In the genomic region with DNA sequence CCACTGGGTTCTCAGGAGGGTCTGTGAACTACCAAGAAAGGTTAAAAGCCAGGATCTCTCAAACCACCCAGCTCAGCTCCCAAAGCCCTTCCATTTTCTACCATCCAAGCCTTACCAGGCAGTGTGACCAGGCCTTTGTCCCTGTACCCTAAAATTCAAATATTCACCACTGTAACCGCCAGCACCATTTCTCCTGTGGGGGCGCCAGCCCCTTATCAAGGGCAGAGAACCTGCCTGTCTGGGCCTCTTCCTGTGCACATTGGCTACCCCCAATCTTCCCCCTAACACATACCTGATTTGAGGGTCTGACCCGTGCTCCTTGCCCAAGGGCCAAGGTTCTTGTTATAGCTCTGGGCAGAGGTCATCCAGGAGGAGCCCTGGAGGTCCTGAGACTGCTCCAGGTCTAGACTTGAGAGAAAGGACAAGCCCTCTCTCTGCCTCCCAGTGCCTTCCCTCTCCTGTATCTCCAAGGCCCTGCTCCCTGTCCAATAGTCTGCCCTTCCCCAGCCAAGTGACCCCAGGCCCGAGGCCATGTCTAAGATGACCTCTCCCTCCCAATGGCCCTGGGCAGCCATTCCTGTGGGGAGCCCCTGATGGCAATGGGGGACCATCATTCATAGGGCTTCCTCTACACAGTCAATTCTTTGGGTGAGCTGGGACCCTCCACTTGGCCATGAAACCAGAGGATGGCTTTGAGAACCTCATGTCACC, we compare ENCODE assay signal across 30 cellular contexts.
DNase-seq lines count a peak whose midpoint lies in the region; ATAC-seq, FAIRE-seq and TF ChIP-seq lines count a peak whose summit lies in the region.
"Had no signal": no experiment of that assay in that cellular context is flagged by ENCODE, and none has a peak within 500 bp of the region (broad histone marks: within the 10 kb centered on the region; RNA-seq: fewer than 3 reads in every experiment).

No MANE protein-coding gene starts in this region.

- 51% methylated on average over 4 of the region's 4 CpGs for WGBS in HepG2 (ENCODE audit: low lambda C conversion rate)
- 100% methylated on average over 2 of the region's 4 CpGs for WGBS in right lobe of liver (ENCODE audit: insufficient coverage, low coverage, low lambda C conversion rate, missing lambda C conversion rate)
- 87 to 94% (median 89%) methylated on average over 4 of the region's 4 CpGs for WGBS in adrenal gland, 4 donors

- no peak for DNase-seq in HepG2 (ENCODE audit: low spot score)
- no peak for DNase-seq in right lobe of liver
- no peak for DNase-seq in choroid plexus epithelial cell (ENCODE audit: low read depth)
- no peak for DNase-seq in stimulated activated CD4-positive, alpha-beta T cell treated with anti-CD3 and anti-CD28 coated beads, Interleukin-4, amount 100 ng/mL, for 24 hours
- no peak for DNase-seq in type B pancreatic cell (ENCODE audit: extremely low spot score, unreplicated experiment)
- no peak for DNase-seq in adrenal gland
- no peak for DNase-seq in stimulated activated naive CD4-positive, alpha-beta T cell (lab: John Stamatoyannopoulos, UW)
- DNase-seq: activated CD4-positive, alpha-beta T cell treated with anti-CD3 and anti-CD28 coated beads, Interleukin-2, amount 50 U/mL, for 4 hours; activated CD4-positive, CD25-positive, alpha-beta regulatory T cell; activated CD8-positive, alpha-beta memory T cell treated with anti-CD3 and anti-CD28 coated beads, Interleukin-2, amount 50 U/mL, for 48 hours; AML-193; CD4-positive, alpha-beta T cell; gastrocnemius medialis; HCEC 1CT; hypothalamus; KBM-7; left ventricle myocardium superior; NCI-H1436 treated with DMSO at 0.1 percent for 48 hours; NCI-H774; occipital lobe; OCI-M1; psoas muscle; stomach; T1000 had no signal

- H3K9ac ChIP-seq in HepG2 (ENCODE audit: insufficient read depth, low read depth, low read length): no peak overlapping the region
- no peak overlapping the region for H3K9ac ChIP-seq in OCI-LY1 (ENCODE audit: low read length)

- no peak for FAIRE-seq in HepG2 (lab: Jason Lieb, UNC)
- FAIRE-seq: A549, islet of Langerhans had no signal

- in situ Hi-C loops in HepG2 (cut with HindIII; ENCODE audit: extremely low pct_ligation_motif_present, low pct_unique_long_range_greater_than_20kb): loop anchor here (5.0 kb wide), 1 partner anchor 102 kb away; no protein-coding TSS in a partner anchor

- CTCF ChIA-PET in HepG2 (lab: Yijun Ruan, JAX; ENCODE audit: low intra/inter-chr PET ratio, low total read pairs): interaction anchor here (0.6 to 2.7 kb wide), 2 partner anchors 105 to 106 kb away, joined by 3 to 47 read pairs; no protein-coding TSS in a partner anchor

- H3K9me2 ChIP-seq in OCI-LY1 (ENCODE audit: low read depth, low read length): no peaks in the 10 kb centered on the region

- H3K4me3 ChIP-seq in HepG2 (replicated peaks in 1 of 3; ENCODE audit: insufficient read depth in 1 of 3, low read depth in 2 of 3, low read length in 3 of 3): no peak overlapping the region
- no peak overlapping the region for H3K4me3 ChIP-seq in right lobe of liver
- H3K4me3 ChIP-seq in OCI-LY1 (ENCODE audit: low read depth, low read length, poor library complexity, severe bottlenecking): no peak overlapping the region
- no peak overlapping the region for H3K4me3 ChIP-seq in choroid plexus epithelial cell (ENCODE audit: low read depth, low read length)
- H3K4me3 ChIP-seq in adrenal gland: no peak overlapping the region
- H3K4me3 ChIP-seq: A549, ascending aorta, gastrocnemius medialis, psoas muscle, stomach, thyroid gland had no signal

- H3K27me3 ChIP-seq in HepG2 (ENCODE audit: control insufficient read depth in 1 of 2, insufficient read depth in 2 of 2, low read length in 2 of 2) (peaks cover 5 to 30% of the 10 kb centered on the region in 2 experiments; a peak in 2 of 5 replicates), right lobe of liver (no peaks in the 10 kb centered on the region), OCI-LY1 (ENCODE audit: insufficient read depth, low read length) (peaks cover 2% of the 10 kb centered on the region; the same call in 1 of the 2 replicates), adrenal gland (no peaks in the 10 kb centered on the region)
- H3K27me3 ChIP-seq: ascending aorta, stomach, thyroid gland had no signal

- H3K4me3 Mint-ChIP-seq in type B pancreatic cell: no peak overlapping the region
- H3K4me3 Mint-ChIP-seq: activated naive CD4-positive, alpha-beta T cell treated with anti-CD3 and anti-CD28 coated beads, Interleukin-2, amount 50 U/mL, for 24 hours; CD4-positive, alpha-beta T cell had no signal

- H3K4me2 ChIP-seq in HepG2 (ENCODE audit: low read depth, low read length): no peak overlapping the region
- no peak overlapping the region for H3K4me2 ChIP-seq in OCI-LY1 (ENCODE audit: low read length)
- H3K4me2 ChIP-seq: A549 had no signal

- intact Hi-C loops in HepG2 (cut with micrococcal nuclease; ENCODE audit: unreplicated experiment): no loop called here
- intact Hi-C loops in right lobe of liver (cut with DNase I): loop anchor here in 1 of 2 donors (5.0 kb wide), 1 partner anchor 107 kb away; no protein-coding TSS in a partner anchor
- intact Hi-C loops in adrenal gland (cut with DNase I): loop anchor here (2.0 to 5.0 kb wide), 3 partner anchors 105 to 177 kb away; no protein-coding TSS in a partner anchor

- H3K27ac ChIP-seq in HepG2 (ENCODE audit: extremely low read length, insufficient read depth, low read length): no peak overlapping the region
- H3K27ac ChIP-seq in right lobe of liver: no peak overlapping the region
- H3K27ac ChIP-seq in OCI-LY1 (ENCODE audit: low read depth, low read length, poor library complexity, severe bottlenecking): no peak overlapping the region
- no peak overlapping the region for H3K27ac ChIP-seq in adrenal gland
- H3K27ac ChIP-seq: ascending aorta, gastrocnemius medialis, psoas muscle had no signal

- TF ChIP-seq POLR2A in HepG2 (IDR thresholded peaks at IDR 0.05; ENCODE audit: insufficient read depth in 1 of 2, low read depth in 2 of 2, low read length in 2 of 2) (no peak), right lobe of liver (IDR thresholded peaks at IDR 0.05) (no peak), adrenal gland (IDR thresholded peaks at IDR 0.05) (no peak)

- TF ChIP-seq EP300 in HepG2 (IDR thresholded peaks at IDR 0.05; ENCODE audit: low read depth in 2 of 2, low read length in 2 of 2) (no peak), HepG2 (CRISPR knock-in tag; IDR thresholded peaks at IDR 0.05; ENCODE audit: borderline replicate concordance) (no peak)

- H3K4me1 ChIP-seq in HepG2 (ENCODE audit: insufficient read depth, low read length): peaks cover 9% of the 10 kb centered on the region; the same call in 1 of the 2 replicates
- H3K4me1 ChIP-seq in right lobe of liver: peaks cover 0 to 16% (median 7%) of the 10 kb centered on the region in 4 donors
- no peaks in the 10 kb centered on the region for H3K4me1 ChIP-seq in OCI-LY1 (ENCODE audit: insufficient read depth, low read length, severe bottlenecking)
- H3K4me1 ChIP-seq in adrenal gland (replicated peaks in 1 of 2): peaks cover 7 to 32% of the 10 kb centered on the region in 2 donors

- no peaks in the 10 kb centered on the region for H3K36me3 ChIP-seq in HepG2 (replicated peaks in 1 of 2; ENCODE audit: control insufficient read depth in 1 of 2, insufficient read depth in 2 of 2, low read length in 2 of 2)
- H3K36me3 ChIP-seq in right lobe of liver: no peaks in the 10 kb centered on the region
- no peaks in the 10 kb centered on the region for H3K36me3 ChIP-seq in OCI-LY1 (ENCODE audit: insufficient read depth, low read length)
- no peaks in the 10 kb centered on the region for H3K36me3 ChIP-seq in adrenal gland (replicated peaks in 1 of 2)
- H3K36me3 ChIP-seq: ascending aorta, gastrocnemius medialis, stomach, thyroid gland had no signal

- BruUV-seq in HepG2 (replicated peaks; lab: Mats Ljungman, UMichigan): no TSS peak

- no peaks in the 10 kb centered on the region for H4K20me1 ChIP-seq in HepG2 (ENCODE audit: insufficient read depth, low read length)
- H4K20me1 ChIP-seq in OCI-LY1 (ENCODE audit: insufficient read depth, low read length): no peaks in the 10 kb centered on the region

- H3K79me2 ChIP-seq in HepG2 (ENCODE audit: insufficient read depth, low read length) (no peaks in the 10 kb centered on the region), OCI-LY1 (ENCODE audit: insufficient read depth, low read length) (no peaks in the 10 kb centered on the region)

- no peak overlapping the region for H2AFZ ChIP-seq in HepG2 (ENCODE audit: low read length)
- no peak overlapping the region for H2AFZ ChIP-seq in OCI-LY1 (ENCODE audit: low read length)

- H3K4me1 Mint-ChIP-seq in type B pancreatic cell (ENCODE audit: unreplicated experiment): peaks cover 35% of the 10 kb centered on the region
- H3K4me1 Mint-ChIP-seq: activated naive CD4-positive, alpha-beta T cell treated with anti-CD3 and anti-CD28 coated beads, Interleukin-2, amount 50 U/mL, for 24 hours had no signal

- TF ChIP-seq CTCF in HepG2 (CRISPR knock-in tag; IDR thresholded peaks at IDR 0.05) (0 out of 2 replicates have a peak, but pooled peaks have one; percentile 17), right lobe of liver (IDR thresholded peaks at IDR 0.05) (no peak), OCI-LY1 (IDR thresholded peaks at IDR 0.05; ENCODE audit: low read length) (peak; percentile 14; the same call in 1 of the 2 replicates), choroid plexus epithelial cell (conservative IDR thresholded peaks at IDR 0.05; ENCODE audit: low read depth, low read length) (peak; percentile 11), type B pancreatic cell (conservative IDR thresholded peaks at IDR 0.05) (no peak), adrenal gland (IDR thresholded peaks at IDR 0.05) (no peak)

- no peak for TF ChIP-seq RAD21 in HepG2 (CRISPR knock-in tag; IDR thresholded peaks at IDR 0.05)

- no peak for ATAC-seq in HepG2
- ATAC-seq in right lobe of liver: no peak
- ATAC-seq: A549, gastrocnemius medialis, left ventricle myocardium superior, psoas muscle had no signal

- no peaks in the 10 kb centered on the region for H3K9me3 ChIP-seq in HepG2 (ENCODE audit: low read length)
- no peaks in the 10 kb centered on the region for H3K9me3 ChIP-seq in right lobe of liver
- no peaks in the 10 kb centered on the region for H3K9me3 ChIP-seq in OCI-LY1 (ENCODE audit: low read length)
- H3K9me3 ChIP-seq in adrenal gland (replicated peaks in 1 of 3): no peaks in the 10 kb centered on the region
- H3K9me3 ChIP-seq: ascending aorta, gastrocnemius medialis, stomach, thyroid gland had no signal

- H3K27me3 Mint-ChIP-seq in type B pancreatic cell: peaks cover 12% of the 10 kb centered on the region

- H3F3A ChIP-seq in OCI-LY1 (ENCODE audit: insufficient read depth, low read length): no peaks in the 10 kb centered on the region

- POLR2A ChIA-PET in HepG2 (lab: Yijun Ruan, JAX): no interaction called here

- H3K9me3 Mint-ChIP-seq in type B pancreatic cell: no peaks in the 10 kb centered on the region
- H3K9me3 Mint-ChIP-seq: CD4-positive, alpha-beta T cell had no signal

- no peaks in the 10 kb centered on the region for H3K36me3 Mint-ChIP-seq in type B pancreatic cell
- H3K36me3 Mint-ChIP-seq: activated naive CD4-positive, alpha-beta T cell treated with anti-CD3 and anti-CD28 coated beads, Interleukin-2, amount 50 U/mL, for 24 hours had no signal

- H3K27ac Mint-ChIP-seq in type B pancreatic cell: no peak overlapping the region
- H3K27ac Mint-ChIP-seq: activated naive CD4-positive, alpha-beta T cell treated with anti-CD3 and anti-CD28 coated beads, Interleukin-2, amount 50 U/mL, for 24 hours; CD4-positive, alpha-beta T cell had no signal

TF ChIP-seq in HepG2, 621 proteins besides CTCF, POLR2A, EP300 and RAD21 (continues in another document):
- peak; percentile 31 for TF ChIP-seq STAG1 (CRISPR knock-in tag; IDR thresholded peaks at IDR 0.05)

Comparison
In these comparisons a context has a peak if more than half of its experiments do, and no peak if none do; other contexts are left out.
1. CTCF ChIP-seq: peak in HepG2 (single experiment), OCI-LY1 (single experiment) and choroid plexus epithelial cell (single experiment); none in right lobe of liver (0 of 4), type B pancreatic cell (single experiment) and adrenal gland (0 of 6).